14 cellular contexts compared by ENCODE assay signal in the genomic region with DNA sequence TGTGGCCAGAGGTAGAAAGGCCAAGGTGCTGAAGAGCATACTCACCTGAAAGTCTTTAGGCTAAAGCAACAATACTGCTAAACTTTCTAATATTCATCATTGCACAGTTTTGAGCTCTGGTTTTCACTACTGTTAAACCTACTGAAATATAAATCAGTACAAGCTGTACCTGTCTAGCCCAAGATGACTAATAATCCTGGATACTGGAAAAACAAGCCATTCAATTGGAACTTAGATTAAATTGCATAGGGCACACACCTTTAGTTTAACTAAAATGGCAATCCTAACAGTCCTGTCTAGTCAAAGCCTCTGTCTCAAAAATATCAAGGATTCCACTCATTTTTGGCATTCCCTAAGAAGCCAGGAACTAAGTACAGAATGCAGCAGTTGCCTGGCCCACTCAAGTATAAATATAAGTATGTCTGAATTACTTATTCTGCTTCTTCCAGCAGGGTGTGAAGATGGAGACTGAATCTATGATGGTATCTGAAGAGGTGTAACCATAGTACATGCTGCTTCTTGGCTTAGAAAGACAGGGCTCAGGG. TPM values are rescaled to one million over a fixed set of nuclear protein-coding genes. Genes with fewer than 3 reads are reported as not detected.
DNase-seq lines count a peak whose midpoint lies in the region; ATAC-seq and TF ChIP-seq lines count a peak whose summit lies in the region.
"Had no signal": no experiment of that assay in that cellular context is flagged by ENCODE, and none has a peak within 500 bp of the region (broad histone marks: within the 10 kb centered on the region; RNA-seq: fewer than 3 reads in every experiment).

No MANE protein-coding gene starts in this region.

- POLR2A ChIA-PET in activated CD4-positive, alpha-beta T cell treated with anti-CD3 and anti-CD28 coated beads for 36 hours (lab: Charles Lee), result interaction anchor here (0.6 to 0.7 kb wide), 2 partner anchors 117 to 214 kb away, joined by 6 to 16 read pairs; partner anchors contain the start of gene FH
- POLR2A ChIA-PET in PC-9 (lab: Charles Lee; ENCODE audit: unreplicated experiment), result interaction anchor here (0.5 kb wide), 1 partner anchor 55 kb away, joined by 6 read pairs; no protein-coding TSS in a partner anchor

- H3K4me2 ChIP-seq in PC-9, result peak overlapping the region; percentile 100

- intact Hi-C loops in activated CD4-positive, alpha-beta T cell treated with anti-CD3 and anti-CD28 coated beads for 36 hours (cut with DNase I, micrococcal nuclease), result no loop called here
- intact Hi-C loops in PC-9 (cut with micrococcal nuclease; ENCODE audit: unreplicated experiment), result no loop called here
- intact Hi-C loops in transverse colon (cut with DNase I; ENCODE audit: low total_unique reads), result no loop called here

- TF ChIP-seq POLR2A in transverse colon (IDR thresholded peaks at IDR 0.05), result no peak

- H3K79me2 ChIP-seq in PC-9 (ENCODE audit: low read depth), result peaks cover 63% of the 10 kb centered on the region

- no peak overlapping the region for H2AFZ ChIP-seq in PC-9

- peak overlapping the region; percentile 78; the same call in 1 of the 2 replicates for H3K4me3 ChIP-seq in PC-9
- H3K4me3 ChIP-seq in retinal pigment epithelial cell (ENCODE audit: low read length), result peak overlapping the region; percentile 95
- no peak overlapping the region for H3K4me3 ChIP-seq in transverse colon
- H3K4me3 ChIP-seq: esophagus muscularis mucosa, MG63, skin epidermis had no signal

- H3K9me3 ChIP-seq in PC-9 (ENCODE audit: insufficient read depth, low read depth) (no peaks in the 10 kb centered on the region), transverse colon (no peaks in the 10 kb centered on the region)
- H3K9me3 ChIP-seq: esophagus muscularis mucosa, MG63 had no signal

- H3K36me3 ChIP-seq in PC-9 (ENCODE audit: low read depth), result peaks cover 27% of the 10 kb centered on the region
- H3K36me3 ChIP-seq in transverse colon, result peaks cover 0 to 5% (median 0%) of the 10 kb centered on the region in 4 donors

- no peak for ATAC-seq in activated CD4-positive, alpha-beta T cell treated with anti-CD3 and anti-CD28 coated beads for 36 hours

- CTCF ChIA-PET in activated CD4-positive, alpha-beta T cell treated with anti-CD3 and anti-CD28 coated beads for 36 hours (lab: Charles Lee), result interaction anchor here (0.8 to 1.3 kb wide), 2 partner anchors 9 to 15 kb away, joined by 4 read pairs; no protein-coding TSS in a partner anchor
- CTCF ChIA-PET in PC-9 (lab: Charles Lee), result interaction anchor here (0.6 kb wide), 1 partner anchor 133 kb away, joined by 3 read pairs; no protein-coding TSS in a partner anchor

- H3K27ac Mint-ChIP-seq in activated CD4-positive, alpha-beta T cell treated with anti-CD3 and anti-CD28 coated beads for 36 hours, result no peak overlapping the region

- H3K4me3 Mint-ChIP-seq in activated CD4-positive, alpha-beta T cell treated with anti-CD3 and anti-CD28 coated beads for 36 hours, result peak overlapping the region; percentile 77

- no peaks in the 10 kb centered on the region for H3K27me3 Mint-ChIP-seq in activated CD4-positive, alpha-beta T cell treated with anti-CD3 and anti-CD28 coated beads for 36 hours

- no peak for TF ChIP-seq CTCF in PC-9 (conservative IDR thresholded peaks at IDR 0.05)
- no peak for TF ChIP-seq CTCF in retinal pigment epithelial cell (conservative IDR thresholded peaks at IDR 0.05; ENCODE audit: low read depth, low read length)
- TF ChIP-seq CTCF in transverse colon (IDR thresholded peaks at IDR 0.05), result no peak

- H3K36me3 Mint-ChIP-seq in activated CD4-positive, alpha-beta T cell treated with anti-CD3 and anti-CD28 coated beads for 36 hours (ENCODE audit: low read depth), result peaks cover 37% of the 10 kb centered on the region

- in situ Hi-C loops in transverse colon (cut with MboI; ENCODE audit: low pct_ligation_motif_present in 1 of 4, low pct_unique_long_range_greater_than_20kb in 1 of 4, low sequenced_read_pairs in 3 of 4), result loop anchor here in 2 of 4 donors (10.0 to 25.0 kb wide), 2 partner anchors 100 to 102 kb away; partner anchors contain the start of gene KMO (in 2 of the 2)

- H3K9me3 Mint-ChIP-seq in activated CD4-positive, alpha-beta T cell treated with anti-CD3 and anti-CD28 coated beads for 36 hours (ENCODE audit: low read depth), result peaks cover 2% of the 10 kb centered on the region

- H3K27ac ChIP-seq in PC-9, result peak overlapping the region; percentile 28; the same call in 1 of the 2 replicates
- peak overlapping the region; percentile 4 for H3K27ac ChIP-seq in epithelial cell of prostate
- H3K27ac ChIP-seq in transverse colon, result no peak overlapping the region
- H3K27ac ChIP-seq: esophagus muscularis mucosa, skin epidermis had no signal

- BruUV-seq in PC-9 (replicated peaks; lab: Mats Ljungman, UMichigan), result no TSS peak

- H3K4me1 Mint-ChIP-seq in activated CD4-positive, alpha-beta T cell treated with anti-CD3 and anti-CD28 coated beads for 36 hours, result peaks cover 49% of the 10 kb centered on the region

- H3K9me2 ChIP-seq in PC-9 (ENCODE audit: insufficient read depth), result no peaks in the 10 kb centered on the region

- no peak for TF ChIP-seq EP300 in transverse colon (IDR thresholded peaks at IDR 0.05; ENCODE audit: low read depth)

- H3K4me1 ChIP-seq in PC-9 (replicated peaks; ENCODE audit: insufficient read depth), result peaks cover 41% of the 10 kb centered on the region
- H3K4me1 ChIP-seq in transverse colon, result peaks cover 0 to 28% (median 19%) of the 10 kb centered on the region in 4 donors

- H3K27me3 ChIP-seq in PC-9 (ENCODE audit: insufficient read depth, low read depth) (no peaks in the 10 kb centered on the region), transverse colon (no peaks in the 10 kb centered on the region)
- H3K27me3 ChIP-seq: esophagus muscularis mucosa, MG63 had no signal

- H3F3A ChIP-seq in PC-9 (ENCODE audit: insufficient read depth, low read depth), result peaks cover 30% of the 10 kb centered on the region

- DNase-seq in activated CD4-positive, alpha-beta T cell treated with anti-CD3 and anti-CD28 coated beads for 36 hours, result no peak
- DNase-seq in activated CD4-positive, alpha-beta T cell treated with anti-CD3 and anti-CD28 coated beads, Interleukin-2, amount 50 U/mL, for 48 hours, result no peak
- peak in 1 of 2 experiments; percentile 49 for DNase-seq in PC-9
- DNase-seq in epithelial cell of prostate (ENCODE audit: low read depth, low spot score), result no peak
- DNase-seq in retinal pigment epithelial cell (ENCODE audit: low read depth), result no peak
- DNase-seq in HPDE6-E6E7 (ENCODE audit: extremely low spot score), result no peak
- no peak for DNase-seq in NCI-H1048 (lab: John Stamatoyannopoulos, UW)
- no peak for DNase-seq in transverse colon
- DNase-seq: activated gamma-delta T cell, MG63, NCI-H748 treated with DMSO at 0.1 percent for 48 hours had no signal

- no peaks in the 10 kb centered on the region for H4K20me1 ChIP-seq in PC-9 (ENCODE audit: insufficient read depth)

RNA-seq across cellular contexts. Expression of gene CHML, which starts 3.1 kb away (rescaled TPM):
- total RNA-seq in activated CD4-positive, alpha-beta T cell treated with anti-CD3 and anti-CD28 coated beads for 36 hours, result 10 to 100 TPM; 13.4 to 16.5 TPM
- total RNA-seq in PC-9 (2021) (34.6 and 47.8 TPM in 2 replicates), transverse colon (10 to 100 TPM in 3 of 4 donors, 1 to 10 TPM in 1; 1.6 to 14.6 (median 12.9) TPM)

RNA-seq across cellular contexts. Expression of gene OPN3, which starts 3.1 kb away (rescaled TPM):
- 10 to 100 TPM; 10.8 to 12.2 TPM for total RNA-seq in activated CD4-positive, alpha-beta T cell treated with anti-CD3 and anti-CD28 coated beads for 36 hours
- total RNA-seq in PC-9 (2021) (53.2 and 62.7 TPM in 2 replicates), transverse colon (100 to 1,000 TPM in 1 of 4 donors, 10 to 100 TPM in 3; 23.5 to 107 (median 49.3) TPM)

RNA-seq across cellular contexts. Expression of gene WDR64, which starts 15.0 kb away (rescaled TPM):
- not detected for total RNA-seq in activated CD4-positive, alpha-beta T cell treated with anti-CD3 and anti-CD28 coated beads for 36 hours
- not detected in 2 replicates for total RNA-seq in PC-9 (2021)
- not detected for total RNA-seq in transverse colon
- total RNA-seq: A172, esophagus muscularis mucosa had no signal

Comparison
In these comparisons a context has a peak if more than half of its experiments do, and no peak if none do; other contexts are left out.
1. H3K27ac ChIP-seq: peak in PC-9 (single experiment) and epithelial cell of prostate (single experiment); none in transverse colon (0 of 4).
2. H3K4me3 ChIP-seq: peak in PC-9 (single experiment) and retinal pigment epithelial cell (single experiment); none in transverse colon (0 of 4).